In genomic region chr22:37817705-37818311, GRCh38 we compare ENCODE assay signal across 8 cellular contexts. TPM values are rescaled to one million over a fixed set of nuclear protein-coding genes. Genes with fewer than 3 reads are reported as not detected.
DNase-seq lines count a peak whose midpoint lies in the region; ATAC-seq and TF ChIP-seq lines count a peak whose summit lies in the region.

No MANE protein-coding gene starts in this region.

- H3K4me3 ChIP-seq in Caco-2 (ENCODE audit: low read depth, low read length) (no peak overlapping the region), NT2/D1 (ENCODE audit: insufficient read length, low read depth) (peak overlapping the region; percentile 12), mucosa of descending colon (no peak overlapping the region)

- no peaks in the 10 kb centered on the region for H3K27me3 Mint-ChIP-seq in Caco-2 (ENCODE audit: insufficient read depth, unreplicated experiment)

- CTCF ChIA-PET in Caco-2 (lab: Charles Lee), result interaction anchor here (0.6 to 3.3 kb wide), 13 partner anchors 10 to 1337 kb away, joined by 3 to 41 read pairs (median 3); partner anchors contain the start of genes GCAT and MICALL1

- BruUV-seq in Caco-2 (replicated peaks; lab: Mats Ljungman, UMichigan), result no TSS peak

- peak overlapping the region; percentile 67 for H3K9ac ChIP-seq in NT2/D1 (ENCODE audit: insufficient read length, low read depth)

- H3K9me3 ChIP-seq in Caco-2 (no peaks in the 10 kb centered on the region), NT2/D1 (ENCODE audit: insufficient read depth, low read length) (no peaks in the 10 kb centered on the region), mucosa of descending colon (no peaks in the 10 kb centered on the region)

- intact Hi-C loops in Caco-2 (cut with micrococcal nuclease; ENCODE audit: unreplicated experiment), result loop anchor here (1.0 kb wide), 2 partner anchors 45 to 147 kb away; no protein-coding TSS in a partner anchor
- intact Hi-C loops in mucosa of descending colon (cut with DNase I, micrococcal nuclease), result loop anchor here (5.0 kb wide), 2 partner anchors 44 to 149 kb away; no protein-coding TSS in a partner anchor

- H3K27me3 ChIP-seq in Caco-2 (replicated peaks; ENCODE audit: control insufficient read depth, insufficient read depth, low read length), result no peaks in the 10 kb centered on the region
- peaks cover 17% of the 10 kb centered on the region for H3K27me3 ChIP-seq in NT2/D1 (ENCODE audit: insufficient read depth, insufficient read length)

- POLR2A ChIA-PET in Caco-2 (lab: Charles Lee), result interaction anchor here (0.7 to 1.8 kb wide), 3 partner anchors 10 to 401 kb away, joined by 4 to 13 read pairs (median 4); partner anchors contain the start of genes ANKRD54 and GCAT

- TF ChIP-seq CTCF in Caco-2 (IDR thresholded peaks at IDR 0.05; ENCODE audit: insufficient read depth in 1 of 2, low read depth in 1 of 2, low read length in 1 of 2, severe bottlenecking in 1 of 2, unreplicated experiment in 1 of 2), result peak; percentile 85 to 87
- TF ChIP-seq CTCF in mucosa of descending colon (IDR thresholded peaks at IDR 0.05), result peak; percentile 91

- ATAC-seq in HG03354 (IDR thresholded peaks at IDR 0.05; ENCODE audit: poor library complexity, severe bottlenecking, unreplicated experiment) (peak; percentile 61), mucosa of descending colon (peak; percentile 91), GM19328 (IDR thresholded peaks at IDR 0.05; ENCODE audit: unreplicated experiment) (no peak)

- peaks cover 1% of the 10 kb centered on the region for H3K36me3 ChIP-seq in Caco-2 (ENCODE audit: control insufficient read depth, insufficient read depth, low read length)
- peaks cover 19% of the 10 kb centered on the region for H3K36me3 ChIP-seq in NT2/D1 (ENCODE audit: insufficient read depth, insufficient read length, low read length)
- no peaks in the 10 kb centered on the region for H3K36me3 ChIP-seq in mucosa of descending colon (ENCODE audit: low read depth)

- H3K36me3 Mint-ChIP-seq in Caco-2 (ENCODE audit: insufficient read depth, unreplicated experiment), result peaks cover 49% of the 10 kb centered on the region

- H3K4me1 ChIP-seq in Caco-2 (peaks cover 9% of the 10 kb centered on the region), NT2/D1 (ENCODE audit: insufficient read depth, insufficient read length) (peaks cover 10% of the 10 kb centered on the region), mucosa of descending colon (ENCODE audit: low read depth) (peaks cover 15% of the 10 kb centered on the region)

- DNase-seq in Caco-2, result peak; percentile 72 to 91
- DNase-seq in NT2/D1 (ENCODE audit: low read depth, low spot score), result peak; percentile 59
- DNase-seq in activated CD8-positive, alpha-beta memory T cell treated with anti-CD3 and anti-CD28 coated beads, Interleukin-2, amount 50 U/mL, for 4 hours, result peak; percentile 86
- DNase-seq in epidermal melanocyte (ENCODE audit: insufficient read length, low spot score), result peak; percentile 96
- peak; percentile 78 to 93 (median 91) for DNase-seq in mucosa of descending colon
- peak; percentile 37 to 57 for DNase-seq in stimulated activated CD8-positive, alpha-beta memory T cell treated with anti-CD3 and anti-CD28 coated beads, Interleukin-15, amount 100 ng/mL, for 4 hours (ENCODE audit: low read depth in 2 of 2)

- H3K4me1 Mint-ChIP-seq in Caco-2 (ENCODE audit: low read depth, unreplicated experiment), result peaks cover 12% of the 10 kb centered on the region

- no peak overlapping the region for H3K27ac Mint-ChIP-seq in Caco-2 (ENCODE audit: unreplicated experiment)

- H3K4me3 Mint-ChIP-seq in Caco-2 (ENCODE audit: unreplicated experiment), result peak overlapping the region; percentile 37

- no peaks in the 10 kb centered on the region for H3K9me3 Mint-ChIP-seq in Caco-2 (ENCODE audit: unreplicated experiment)

RNA-seq across cellular contexts. Expression of gene GALR3, which starts 5.4 kb away (rescaled TPM):
- total RNA-seq in Caco-2 (2022) (0.27 TPM in 1 of 2 replicates, not detected in the other), mucosa of descending colon (not detected)

RNA-seq across cellular contexts. Expression of gene GCAT, which starts 10.1 kb away (rescaled TPM):
- total RNA-seq in Caco-2 (2022) (24.4 and 24.8 TPM in 2 replicates), mucosa of descending colon (10 to 100 TPM in 2 of 3 donors, 1 to 10 TPM in 1; 9.2 to 15.6 (median 13.6) TPM)

RNA-seq across cellular contexts. Expression of gene ANKRD54, which starts 26.3 kb away (rescaled TPM):
- total RNA-seq in Caco-2 (2022) (19.3 and 19.4 TPM in 2 replicates), mucosa of descending colon (10 to 100 TPM; 18.2 to 36.7 (median 28.1) TPM)

RNA-seq across cellular contexts. Expression of gene EIF3L, which starts 31.4 kb away (rescaled TPM):
- total RNA-seq in Caco-2 (2022) (524 and 554 TPM in 2 replicates), mucosa of descending colon (100 to 1,000 TPM; 365 to 477 (median 414) TPM)
